Comparison of ENCODE assay signal across 10 cellular contexts in the genomic region with DNA sequence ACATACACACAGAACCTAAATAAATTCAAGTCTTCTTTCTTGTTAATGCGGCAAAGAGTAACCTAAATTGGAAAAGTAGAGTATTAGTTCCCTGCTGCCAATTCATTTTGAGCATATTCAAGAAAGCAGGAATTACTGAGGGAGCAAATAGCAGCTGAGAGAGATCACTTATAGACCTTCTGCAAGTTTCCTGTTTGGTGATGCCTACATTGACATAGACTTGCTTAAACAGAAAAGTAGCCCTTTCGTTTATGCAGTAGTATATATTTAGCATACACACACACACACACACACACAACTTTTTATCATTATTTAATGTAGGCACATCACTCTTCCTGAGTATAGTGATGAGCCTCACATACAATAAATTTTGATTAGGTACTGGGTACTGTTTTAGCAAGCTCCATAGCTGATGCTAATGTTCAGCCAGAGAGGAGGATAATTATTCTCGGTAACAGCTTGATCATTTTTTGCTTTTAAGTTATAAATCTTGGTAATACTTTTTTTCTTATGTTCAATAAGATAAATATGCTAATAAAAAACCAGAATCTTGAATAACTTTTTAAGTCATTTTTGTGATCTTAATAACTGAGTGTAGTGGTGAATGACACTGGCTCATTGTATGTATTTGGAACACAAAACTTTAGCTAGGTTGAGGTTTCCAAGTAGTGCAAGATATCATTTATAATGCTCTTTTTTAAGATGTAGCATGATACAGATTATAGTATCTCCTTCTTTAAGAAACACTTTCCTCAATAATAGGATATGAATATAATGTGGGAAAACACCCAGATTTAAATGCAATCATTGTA.
DNase-seq lines count a peak whose midpoint lies in the region; ATAC-seq and TF ChIP-seq lines count a peak whose summit lies in the region.
"Had no signal": no experiment of that assay in that cellular context is flagged by ENCODE, and none has a peak within 500 bp of the region (broad histone marks: within the 10 kb centered on the region; RNA-seq: fewer than 3 reads in every experiment).

No MANE protein-coding gene starts in this region.

- H3K4me3 ChIP-seq in effector memory CD4-positive, alpha-beta T cell (ENCODE audit: insufficient read depth, low read depth, low read length, poor library complexity, severe bottlenecking): no peak overlapping the region
- peak overlapping the region in 1 of 4 donors; percentile 5 for H3K4me3 ChIP-seq in sigmoid colon
- H3K4me3 ChIP-seq: neural progenitor cell, SJSA1 had no signal

- TF ChIP-seq CTCF in sigmoid colon (IDR thresholded peaks at IDR 0.05): no peak

- DNase-seq in NCI-H526 treated with DMSO at 0.1 percent for 48 hours (lab: John Stamatoyannopoulos, UW) (peak; percentile 52), sigmoid colon (no peak), NCI-H187 (lab: John Stamatoyannopoulos, UW) (no peak), Kasumi-1 (lab: John Stamatoyannopoulos, UW) (no peak), NCI-H146 (lab: John Stamatoyannopoulos, UW) (no peak), medulla oblongata (ENCODE audit: extremely low spot score) (no peak)
- DNase-seq in effector memory CD4-positive, alpha-beta T cell: no peak

- WGBS in sigmoid colon, 2 donors: 59% methylated on average over 3 of the region's 3 CpGs

- TF ChIP-seq EP300 in sigmoid colon (IDR thresholded peaks at IDR 0.05): no peak

- no peaks in the 10 kb centered on the region for H3K27me3 ChIP-seq in effector memory CD4-positive, alpha-beta T cell (replicated peaks; ENCODE audit: control insufficient read depth, insufficient read depth, low read length, poor library complexity, severe bottlenecking)
- H3K27me3 ChIP-seq in sigmoid colon: no peaks in the 10 kb centered on the region
- H3K27me3 ChIP-seq: neural progenitor cell, SJSA1 had no signal

- no peaks in the 10 kb centered on the region for H3K4me1 ChIP-seq in effector memory CD4-positive, alpha-beta T cell (ENCODE audit: control insufficient read depth, insufficient read depth, low read length, poor library complexity, severe bottlenecking)
- H3K4me1 ChIP-seq in sigmoid colon: peaks cover 0 to 84% (median 70%) of the 10 kb centered on the region in 4 donors
- H3K4me1 ChIP-seq: neural progenitor cell, SJSA1 had no signal

- intact Hi-C loops in sigmoid colon (cut with DNase I): loop anchor here (5.0 kb wide), 1 partner anchor 176 kb away; the partner anchor contains the start of gene MBNL1

- ATAC-seq in GM21367 (IDR thresholded peaks at IDR 0.05; ENCODE audit: unreplicated experiment): peak; percentile 29

- peak overlapping the region; percentile 20 for H3K27ac ChIP-seq in effector memory CD4-positive, alpha-beta T cell (ENCODE audit: insufficient read depth, low read length, poor library complexity, severe bottlenecking)
- peak overlapping the region; percentile 23 to 68 (median 40) for H3K27ac ChIP-seq in sigmoid colon
- H3K27ac ChIP-seq: neural progenitor cell, SJSA1 had no signal

- H3K36me3 ChIP-seq in effector memory CD4-positive, alpha-beta T cell (ENCODE audit: control insufficient read depth, insufficient read depth, low read length): peaks cover 22% of the 10 kb centered on the region
- peaks cover 0 to 27% (median 4%) of the 10 kb centered on the region in 4 donors for H3K36me3 ChIP-seq in sigmoid colon
- H3K36me3 ChIP-seq: neural progenitor cell had no signal

- TF ChIP-seq POLR2A in sigmoid colon (IDR thresholded peaks at IDR 0.05): no peak

- H3K9me3 ChIP-seq in effector memory CD4-positive, alpha-beta T cell (ENCODE audit: control insufficient read depth, low read length): no peaks in the 10 kb centered on the region
- H3K9me3 ChIP-seq in sigmoid colon: no peaks in the 10 kb centered on the region
- H3K9me3 ChIP-seq: SJSA1 had no signal
